12 cellular contexts compared by ENCODE assay signal in the genomic region with DNA sequence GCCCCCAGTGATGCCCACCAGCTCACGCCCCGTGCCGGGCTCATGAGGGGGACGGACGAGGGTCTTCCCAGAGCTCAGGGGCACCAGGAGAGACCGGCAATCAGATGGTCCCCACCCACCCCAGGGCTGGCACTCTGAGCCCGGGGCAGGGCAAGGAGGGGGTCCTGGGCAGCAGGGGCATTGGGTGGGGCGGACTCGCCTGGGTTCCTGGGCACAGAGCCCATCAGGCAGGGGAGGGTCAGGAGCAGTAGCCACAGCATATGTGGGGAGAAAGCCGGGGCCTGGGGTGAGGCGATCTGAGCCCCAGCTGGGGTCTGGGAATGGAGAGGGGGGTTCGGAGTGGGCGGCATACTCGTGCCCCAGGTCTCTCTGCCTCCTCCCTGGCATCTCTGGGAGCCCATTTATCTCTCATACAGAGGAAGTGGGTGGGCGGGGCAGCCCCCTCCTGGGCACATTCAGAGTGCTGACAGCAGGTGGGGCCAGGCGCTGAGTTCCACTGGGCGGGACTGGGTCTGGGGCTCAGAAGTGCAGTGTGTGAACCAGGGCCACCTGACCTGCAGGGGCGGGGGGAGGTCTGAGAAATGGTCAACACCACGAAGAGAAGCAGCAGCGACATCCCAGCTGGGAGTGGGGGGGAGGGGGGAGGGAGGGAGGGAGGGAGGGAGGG. TPM values are rescaled to one million over a fixed set of nuclear protein-coding genes. Genes with fewer than 3 reads are reported as not detected.
DNase-seq lines count a peak whose midpoint lies in the region; ATAC-seq and TF ChIP-seq lines count a peak whose summit lies in the region.
"Had no signal": no experiment of that assay in that cellular context is flagged by ENCODE, and none has a peak within 500 bp of the region (broad histone marks: within the 10 kb centered on the region; RNA-seq: fewer than 3 reads in every experiment).

No MANE protein-coding gene starts in this region.

- H3K4me1 Mint-ChIP-seq in CD4-positive, alpha-beta T cell (ENCODE audit: low read depth): no peaks in the 10 kb centered on the region
- peaks cover 2% of the 10 kb centered on the region for H3K4me1 Mint-ChIP-seq in endodermal cell
- H3K4me1 Mint-ChIP-seq in CD14-positive monocyte: peaks cover 15% of the 10 kb centered on the region
- H3K4me1 Mint-ChIP-seq: stimulated activated effector memory CD8-positive, alpha-beta T cell treated with anti-CD3 and anti-CD28 coated beads, Interleukin-12 subunit alpha, Interleukin-12 subunit beta, amount 100 ng/mL, for 72 hours had no signal

- 65 to 67% methylated on average over 3 to 17 of the region's 20 CpGs for WGBS in endodermal cell (ENCODE audit: insufficient coverage in 1 of 2, insufficient read length in 1 of 2), 2 experiments

- peaks cover 5 to 27% of the 10 kb centered on the region in 2 experiments for H3K4me1 ChIP-seq in HCT116 (ENCODE audit: control insufficient read depth in 1 of 2, insufficient read depth in 2 of 2, low read length in 2 of 2)
- H3K4me1 ChIP-seq in endodermal cell (ENCODE audit: control insufficient read depth, insufficient read depth, low read length): no peaks in the 10 kb centered on the region

- peak; percentile 66 for ATAC-seq in CD4-positive, alpha-beta T cell (ENCODE audit: poor library complexity)
- ATAC-seq in HCT116 (peak; percentile 45; the same call in 1 of the 2 replicates), left colon (no peak)
- ATAC-seq: stimulated activated effector memory CD8-positive, alpha-beta T cell treated with anti-CD3 and anti-CD28 coated beads, Interleukin-12 subunit alpha, Interleukin-12 subunit beta, amount 100 ng/mL, for 72 hours had no signal

- H3K9me3 ChIP-seq in CD4-positive, alpha-beta T cell (ENCODE audit: control insufficient read depth, low read length): no peaks in the 10 kb centered on the region
- H3K9me3 ChIP-seq in HCT116 (ENCODE audit: control insufficient read depth in 1 of 2, insufficient read depth in 1 of 2, low read depth in 1 of 2, low read length in 2 of 2) (no peaks in the 10 kb centered on the region), endodermal cell (ENCODE audit: control insufficient read depth, low read length) (no peaks in the 10 kb centered on the region)
- H3K9me3 ChIP-seq: neutrophil had no signal

- H3K4me2 ChIP-seq in HCT116 (ENCODE audit: low read length): 0 out of 2 replicates have a peak overlapping the region, but pooled peaks have one; percentile 19

- H4K20me1 ChIP-seq in HCT116 (ENCODE audit: insufficient read depth): no peaks in the 10 kb centered on the region

- no TSS peak for BruUV-seq in HCT116 (replicated peaks; lab: Mats Ljungman, UMichigan)

- H3K36me3 Mint-ChIP-seq in CD4-positive, alpha-beta T cell (ENCODE audit: low read depth): no peaks in the 10 kb centered on the region
- H3K36me3 Mint-ChIP-seq in endodermal cell (ENCODE audit: low read depth) (no peaks in the 10 kb centered on the region), CD14-positive monocyte (no peaks in the 10 kb centered on the region)
- H3K36me3 Mint-ChIP-seq: stimulated activated effector memory CD8-positive, alpha-beta T cell treated with anti-CD3 and anti-CD28 coated beads, Interleukin-12 subunit alpha, Interleukin-12 subunit beta, amount 100 ng/mL, for 72 hours had no signal

- RAD21 ChIA-PET in HCT116 (lab: Charles Lee; ENCODE audit: low non-redundant PET in 1 of 2, low total read pairs in 2 of 2, uncharacterized antibody in 2 of 2, unreplicated experiment in 2 of 2): no interaction called here

- no peak overlapping the region for H2AFZ ChIP-seq in HCT116 (ENCODE audit: low read depth, low read length, poor library complexity, severe bottlenecking)

- H3K27ac ChIP-seq in CD4-positive, alpha-beta T cell (ENCODE audit: low read depth, low read length): no peak overlapping the region
- H3K27ac ChIP-seq in HCT116 (ENCODE audit: low read depth, low read length) (no peak overlapping the region), endodermal cell (ENCODE audit: low read depth, low read length) (no peak overlapping the region)
- H3K27ac ChIP-seq: neutrophil had no signal

- TF ChIP-seq CTCF in CD4-positive, alpha-beta T cell (IDR thresholded peaks at IDR 0.05): no peak
- TF ChIP-seq CTCF in HCT116 (IDR thresholded peaks at IDR 0.05 in 2 of 3, conservative IDR thresholded peaks at IDR 0.05 in 1 of 3; ENCODE audit: borderline replicate concordance in 1 of 3, insufficient read depth in 1 of 3, low read depth in 2 of 3, low read length in 2 of 3) (no peak), endodermal cell (conservative IDR thresholded peaks at IDR 0.05) (no peak), CD14-positive monocyte (IDR thresholded peaks at IDR 0.05) (no peak)

- intact Hi-C loops in CD4-positive, alpha-beta T cell (cut with DNase I, micrococcal nuclease): no loop called here
- intact Hi-C loops in HCT116 (cut with micrococcal nuclease) (no loop called here), left colon (cut with DNase I, micrococcal nuclease) (no loop called here), CD14-positive monocyte (cut with micrococcal nuclease) (no loop called here)

- no peak overlapping the region for H3K27ac Mint-ChIP-seq in CD4-positive, alpha-beta T cell
- no peak overlapping the region for H3K27ac Mint-ChIP-seq in endodermal cell
- H3K27ac Mint-ChIP-seq in CD14-positive monocyte: no peak overlapping the region
- H3K27ac Mint-ChIP-seq: dendritic cell treated with granulocyte-macrophage colony-stimulating factor and Interleukin-4, amounts not matched to agents 40 ng/mL and 50 ng/mL, for 4 days; stimulated activated effector memory CD8-positive, alpha-beta T cell treated with anti-CD3 and anti-CD28 coated beads, Interleukin-12 subunit alpha, Interleukin-12 subunit beta, amount 100 ng/mL, for 72 hours had no signal

- no peak for TF ChIP-seq POLR2A in HCT116 (IDR thresholded peaks at IDR 0.05; ENCODE audit: borderline replicate concordance, extremely low read depth, insufficient read depth, insufficient read length)

- H3K9me2 ChIP-seq in HCT116 (ENCODE audit: insufficient read depth): no peaks in the 10 kb centered on the region

- CTCF ChIA-PET in CD4-positive, alpha-beta T cell (lab: Charles Lee): no interaction called here
- CTCF ChIA-PET in HCT116 (lab: Charles Lee): no interaction called here

- H3K9ac ChIP-seq in HCT116 (ENCODE audit: low read length) (no peak overlapping the region), endodermal cell (ENCODE audit: extremely low read depth, low read length, poor library complexity, severe bottlenecking) (no peak overlapping the region)

- peaks cover 49% of the 10 kb centered on the region for H3K27me3 Mint-ChIP-seq in CD4-positive, alpha-beta T cell
- peaks cover 30% of the 10 kb centered on the region for H3K27me3 Mint-ChIP-seq in endodermal cell (ENCODE audit: insufficient read depth)
- peaks cover 39 to 73% (median 58%) of the 10 kb centered on the region in 3 donors for H3K27me3 Mint-ChIP-seq in CD14-positive monocyte (ENCODE audit: low read depth in 3 of 3)

- H3K9me3 Mint-ChIP-seq in CD4-positive, alpha-beta T cell: no peaks in the 10 kb centered on the region
- H3K9me3 Mint-ChIP-seq in endodermal cell (no peaks in the 10 kb centered on the region), CD14-positive monocyte (peaks cover 0 to 2% (median 0%) of the 10 kb centered on the region in 7 donors)
- H3K9me3 Mint-ChIP-seq: dendritic cell treated with granulocyte-macrophage colony-stimulating factor and Interleukin-4, amounts not matched to agents 40 ng/mL and 50 ng/mL, for 4 days; stimulated activated effector memory CD8-positive, alpha-beta T cell treated with anti-CD3 and anti-CD28 coated beads, Interleukin-12 subunit alpha, Interleukin-12 subunit beta, amount 100 ng/mL, for 72 hours had no signal

- no peak overlapping the region for H3K4me3 Mint-ChIP-seq in CD4-positive, alpha-beta T cell
- H3K4me3 Mint-ChIP-seq in endodermal cell (peak overlapping the region; percentile 29), CD14-positive monocyte (peak overlapping the region in 1 of 2 donors; percentile 63)
- H3K4me3 Mint-ChIP-seq: dendritic cell treated with granulocyte-macrophage colony-stimulating factor and Interleukin-4, amounts not matched to agents 40 ng/mL and 50 ng/mL, for 4 days; stimulated activated effector memory CD8-positive, alpha-beta T cell treated with anti-CD3 and anti-CD28 coated beads, Interleukin-12 subunit alpha, Interleukin-12 subunit beta, amount 100 ng/mL, for 72 hours had no signal

- peaks cover 42% of the 10 kb centered on the region for H3K27me3 ChIP-seq in CD4-positive, alpha-beta T cell (ENCODE audit: control insufficient read depth, insufficient read depth, low read length)
- H3K27me3 ChIP-seq in HCT116 (ENCODE audit: insufficient read depth, low read length) (no peaks in the 10 kb centered on the region), endodermal cell (ENCODE audit: control insufficient read depth, insufficient read depth, low read length, poor library complexity, severe bottlenecking) (peaks cover 25% of the 10 kb centered on the region)

- no peak for TF ChIP-seq RAD21 in HCT116 (IDR thresholded peaks at IDR 0.05; ENCODE audit: low read depth)

- H3K4me3 ChIP-seq in HCT116 (replicated peaks in 1 of 2; ENCODE audit: low read depth in 1 of 2, low read length in 2 of 2) (no peak overlapping the region), endodermal cell (ENCODE audit: low read length) (no peak overlapping the region)

- POLR2A ChIA-PET in CD4-positive, alpha-beta T cell (lab: Charles Lee): no interaction called here
- POLR2A ChIA-PET in HCT116 (lab: Charles Lee): no interaction called here

- no peak for DNase-seq in CD4-positive, alpha-beta T cell
- DNase-seq in HCT116 (ENCODE audit: low read depth, low spot score) (no peak), endodermal cell (peak; percentile 89), left colon (no peak), CD14-positive monocyte (ENCODE audit: low spot score) (no peak), EL (no peak)
- DNase-seq: amniotic stem cell, foreskin melanocyte, T-helper 1 cell had no signal

- H3K36me3 ChIP-seq in HCT116 (ENCODE audit: control insufficient read depth in 1 of 2, insufficient read depth in 2 of 2, low read length in 2 of 2) (no peaks in the 10 kb centered on the region), endodermal cell (ENCODE audit: control insufficient read depth, insufficient read depth, low read length) (no peaks in the 10 kb centered on the region)
- H3K36me3 ChIP-seq: neutrophil had no signal

- H3K79me2 ChIP-seq in HCT116 (ENCODE audit: insufficient read depth, low read length): no peaks in the 10 kb centered on the region

RNA-seq across cellular contexts. Expression of a gene that starts 20.5 kb away (rescaled TPM):
- total RNA-seq in CD4-positive, alpha-beta T cell: 100 to 1,000 TPM; 247 to 252 TPM
- total RNA-seq in HCT116 (2021; ENCODE audit: unreplicated experiment) (212 TPM), endodermal cell (100 to 1,000 TPM; 250 to 294 TPM), left colon (10 to 100 TPM; 76.6 to 87.1 TPM)
- polyA plus RNA-seq in HCT116 (2012): 96.9 and 135 TPM in 2 replicates
- 223 TPM for polyA plus RNA-seq in endodermal cell (2013, experiment 1 of 2)
- polyA plus RNA-seq in endodermal cell (2013, experiment 2 of 2): 222 TPM
- 10 to 100 TPM; 76.8 to 88.8 TPM for polyA plus RNA-seq in CD14-positive monocyte

RNA-seq across cellular contexts. Expression of a gene that starts 33.1 kb away (rescaled TPM):
- not detected for total RNA-seq in CD4-positive, alpha-beta T cell
- total RNA-seq in HCT116 (2021; ENCODE audit: unreplicated experiment) (not detected), endodermal cell (not detected), left colon (1 to 10 TPM in 1 of 2 donors, under 1 TPM in 1; 0.18 to 2.8 TPM)
- not detected in 2 replicates for polyA plus RNA-seq in HCT116 (2012)
- polyA plus RNA-seq in endodermal cell (2013, experiment 1 of 2): not detected
- not detected for polyA plus RNA-seq in endodermal cell (2013, experiment 2 of 2)
- not detected for polyA plus RNA-seq in CD14-positive monocyte

RNA-seq across cellular contexts. Expression of a gene that starts 44.5 kb away (rescaled TPM):
- total RNA-seq in CD4-positive, alpha-beta T cell: 10 to 100 TPM; 19.6 to 21.5 TPM
- total RNA-seq in HCT116 (2021; ENCODE audit: unreplicated experiment) (44.7 TPM), endodermal cell (10 to 100 TPM; 25.0 to 43.5 TPM), left colon (10 to 100 TPM in 1 of 2 donors, 1 to 10 TPM in 1; 7.5 to 12.3 TPM)
- polyA plus RNA-seq in HCT116 (2012): 37.2 and 44.8 TPM in 2 replicates
- 21.8 TPM for polyA plus RNA-seq in endodermal cell (2013, experiment 1 of 2)
- polyA plus RNA-seq in endodermal cell (2013, experiment 2 of 2): 19.6 TPM
- not detected for polyA plus RNA-seq in CD14-positive monocyte

RNA-seq across cellular contexts. Expression of a gene that starts 48.4 kb away (rescaled TPM):
- under 1 TPM in 1 of 2 experiments, not detected in 1; 0.22 TPM for total RNA-seq in CD4-positive, alpha-beta T cell
- total RNA-seq in HCT116 (2021; ENCODE audit: unreplicated experiment) (0.25 TPM), endodermal cell (not detected), left colon (10 to 100 TPM in 1 of 2 donors, 1 to 10 TPM in 1; 5.7 to 49.9 TPM)
- polyA plus RNA-seq in HCT116 (2012): not detected in 2 replicates
- not detected for polyA plus RNA-seq in endodermal cell (2013, experiment 1 of 2)
- polyA plus RNA-seq in endodermal cell (2013, experiment 2 of 2): not detected
- not detected for polyA plus RNA-seq in CD14-positive monocyte

RNA-seq across cellular contexts. Expression of a gene that starts 59.0 kb away (rescaled TPM):
- total RNA-seq in CD4-positive, alpha-beta T cell: not detected
- total RNA-seq in HCT116 (2021; ENCODE audit: unreplicated experiment) (not detected), endodermal cell (not detected), left colon (10 to 100 TPM in 1 of 2 donors, 1 to 10 TPM in 1; 6.4 to 18.6 TPM)
- not detected in 2 replicates for polyA plus RNA-seq in HCT116 (2012)
- not detected for polyA plus RNA-seq in endodermal cell (2013, experiment 1 of 2)
- polyA plus RNA-seq in endodermal cell (2013, experiment 2 of 2): not detected
- polyA plus RNA-seq in CD14-positive monocyte: not detected
